16 cellular contexts compared by ENCODE assay signal in genomic region chr6:41441598-41442205, GRCh38.
DNase-seq lines count a peak whose midpoint lies in the region; ATAC-seq and TF ChIP-seq lines count a peak whose summit lies in the region.
"Had no signal": no experiment of that assay in that cellular context is flagged by ENCODE, and none has a peak within 500 bp of the region (broad histone marks: within the 10 kb centered on the region; RNA-seq: fewer than 3 reads in every experiment).

No MANE protein-coding gene starts in this region.

- H3K27me3 Mint-ChIP-seq in activated T-cell treated with anti-CD3 and anti-CD28 coated beads, Interleukin-2, amount 50 U/mL, for 24 hours = peaks cover 17% of the 10 kb centered on the region
- H3K27me3 Mint-ChIP-seq in effector memory CD8-positive, alpha-beta T cell = peaks cover 22% of the 10 kb centered on the region in 2 donors
- no peaks in the 10 kb centered on the region for H3K27me3 Mint-ChIP-seq in progenitor cell of endocrine pancreas

- ATAC-seq in effector memory CD8-positive, alpha-beta T cell (replicated peaks) = peak; percentile 72
- no peak for ATAC-seq in GM21367 (IDR thresholded peaks at IDR 0.05; ENCODE audit: unreplicated experiment)
- ATAC-seq: heart left ventricle, SK-N-SH treated with all-trans-retinoic acid at 6 μM for 48 hours had no signal

- H3K4me1 Mint-ChIP-seq in activated T-cell treated with anti-CD3 and anti-CD28 coated beads, Interleukin-2, amount 50 U/mL, for 24 hours (ENCODE audit: low read depth) = peaks cover 37% of the 10 kb centered on the region
- H3K4me1 Mint-ChIP-seq in effector memory CD8-positive, alpha-beta T cell (ENCODE audit: low read depth in 2 of 2) = peaks cover 37 to 44% of the 10 kb centered on the region in 2 donors
- peaks cover 40% of the 10 kb centered on the region for H3K4me1 Mint-ChIP-seq in progenitor cell of endocrine pancreas (ENCODE audit: low read depth)

- no peak overlapping the region for H3K4me3 ChIP-seq in Jurkat, Clone E6-1 (ENCODE audit: low read length)
- H3K4me3 ChIP-seq: ascending aorta, lung, thoracic aorta had no signal

- DNase-seq in activated T-cell treated with anti-CD3 and anti-CD28 coated beads, Interleukin-2, amount 50 U/mL, for 24 hours = no peak
- DNase-seq in activated T-cell treated with anti-CD3 and anti-CD28 coated beads for 4 hours (no peak), progenitor cell of endocrine pancreas (ENCODE audit: low spot score, unreplicated experiment) (no peak), pons (ENCODE audit: low spot score) (no peak), COLO829 (ENCODE audit: low spot score) (no peak)
- peak; percentile 81 for DNase-seq in Jurkat, Clone E6-1 (ENCODE audit: low read depth, low spot score)
- DNase-seq in effector memory CD8-positive, alpha-beta T cell = no peak
- DNase-seq: GOT3, heart left ventricle, NCI-H1417 treated with DMSO at 0.1 percent for 48 hours, NCI-H2171 treated with DMSO at 0.1 percent for 48 hours had no signal

- H3K4me3 Mint-ChIP-seq in activated T-cell treated with anti-CD3 and anti-CD28 coated beads, Interleukin-2, amount 50 U/mL, for 24 hours = no peak overlapping the region
- peak overlapping the region; percentile 71 to 79 for H3K4me3 Mint-ChIP-seq in effector memory CD8-positive, alpha-beta T cell
- no peak overlapping the region for H3K4me3 Mint-ChIP-seq in progenitor cell of endocrine pancreas (ENCODE audit: low read depth)

- H3K27ac Mint-ChIP-seq in activated T-cell treated with anti-CD3 and anti-CD28 coated beads, Interleukin-2, amount 50 U/mL, for 24 hours = peak overlapping the region; percentile 59
- H3K27ac Mint-ChIP-seq in effector memory CD8-positive, alpha-beta T cell = peak overlapping the region; percentile 36 to 56
- peak overlapping the region; percentile 87 for H3K27ac Mint-ChIP-seq in progenitor cell of endocrine pancreas

- TF ChIP-seq CTCF in progenitor cell of endocrine pancreas (IDR thresholded peaks at IDR 0.05; ENCODE audit: unreplicated experiment) = no peak

- no peaks in the 10 kb centered on the region for H3K36me3 Mint-ChIP-seq in activated T-cell treated with anti-CD3 and anti-CD28 coated beads, Interleukin-2, amount 50 U/mL, for 24 hours (ENCODE audit: low read depth)
- peaks cover 13% of the 10 kb centered on the region for H3K36me3 Mint-ChIP-seq in effector memory CD8-positive, alpha-beta T cell (ENCODE audit: insufficient read depth)
- H3K36me3 Mint-ChIP-seq in progenitor cell of endocrine pancreas (ENCODE audit: insufficient read depth) = no peaks in the 10 kb centered on the region

- no peaks in the 10 kb centered on the region for H3K9me3 Mint-ChIP-seq in activated T-cell treated with anti-CD3 and anti-CD28 coated beads, Interleukin-2, amount 50 U/mL, for 24 hours
- no peaks in the 10 kb centered on the region for H3K9me3 Mint-ChIP-seq in effector memory CD8-positive, alpha-beta T cell
- no peaks in the 10 kb centered on the region for H3K9me3 Mint-ChIP-seq in progenitor cell of endocrine pancreas (ENCODE audit: low read depth)

Comparison
In these comparisons a context has a peak if more than half of its experiments do, and no peak if none do; other contexts are left out.
1. H3K4me3 Mint-ChIP-seq: peak in effector memory CD8-positive, alpha-beta T cell (2 of 2); none in activated T-cell treated with anti-CD3 and anti-CD28 coated beads, Interleukin-2, amount 50 U/mL, for 24 hours (single experiment) and progenitor cell of endocrine pancreas (single experiment).
2. Peak in every context shown above with its lines, with median percentiles within 50 percentile points of each other: H3K27ac Mint-ChIP-seq.